8 cellular contexts compared by ENCODE assay signal in the genomic region with DNA sequence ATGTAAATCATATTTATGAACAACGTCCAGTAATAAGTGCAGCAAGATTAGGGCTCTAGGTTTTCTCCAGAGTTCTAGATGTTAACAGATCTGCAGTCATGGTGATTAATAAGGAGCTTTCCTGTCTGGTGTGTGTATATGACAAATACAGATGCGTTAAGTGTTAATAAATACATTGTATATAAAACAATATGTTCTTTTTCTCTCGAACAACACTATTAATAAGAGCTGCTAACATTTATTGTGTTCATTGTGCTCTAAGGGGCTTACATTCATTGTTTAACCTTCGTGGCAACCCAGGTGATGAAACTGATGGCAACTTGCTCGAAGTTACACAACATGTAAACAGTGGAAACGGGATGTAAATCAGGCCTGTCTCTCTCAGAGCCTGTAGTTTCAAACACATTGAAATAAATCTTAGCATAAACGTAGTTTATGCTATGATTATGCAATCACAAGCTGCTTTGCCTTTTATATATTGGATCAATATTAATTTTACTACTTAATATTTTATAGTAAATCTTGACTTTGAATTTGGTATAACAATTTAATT. TPM values are rescaled to one million over a fixed set of nuclear protein-coding genes. Genes with fewer than 3 reads are reported as not detected.
DNase-seq lines count a peak whose midpoint lies in the region; ATAC-seq, FAIRE-seq and TF ChIP-seq lines count a peak whose summit lies in the region.

No MANE protein-coding gene starts in this region.

- ATAC-seq in CD4-positive, CD25-positive, alpha-beta regulatory T cell (ENCODE audit: low read depth in 2 of 2), result no peak

- H3K27ac Mint-ChIP-seq in CD4-positive, CD25-positive, alpha-beta regulatory T cell, result no peak overlapping the region

- DNase-seq in CD4-positive, CD25-positive, alpha-beta regulatory T cell, result no peak
- DNase-seq in LNCaP clone FGC (ENCODE audit: low read depth), result no peak
- DNase-seq in bronchial epithelial cell (ENCODE audit: low read depth), result peak; percentile 45
- DNase-seq in NCI-H2227 (lab: John Stamatoyannopoulos, UW; ENCODE audit: unreplicated experiment), result no peak
- DNase-seq in NCI-H2196 treated with DMSO at 0.1 percent for 48 hours (lab: John Stamatoyannopoulos, UW; ENCODE audit: unreplicated experiment), result no peak
- no peak for DNase-seq in D721Med (ENCODE audit: insufficient read length, low spot score)
- DNase-seq in RCC 7860 (ENCODE audit: low spot score), result no peak

- H3K27ac ChIP-seq in CD4-positive, CD25-positive, alpha-beta regulatory T cell (ENCODE audit: insufficient read depth, low read length, poor library complexity, severe bottlenecking), result no peak overlapping the region
- H3K27ac ChIP-seq in muscle layer of duodenum (ENCODE audit: low read length), result no peak overlapping the region

- peak overlapping the region in 3 of 4 donors; percentile 72 to 77 (median 77) for H3K4me3 Mint-ChIP-seq in CD4-positive, CD25-positive, alpha-beta regulatory T cell

- peaks cover 0 to 8% (median 2%) of the 10 kb centered on the region in 4 donors for H3K4me1 Mint-ChIP-seq in CD4-positive, CD25-positive, alpha-beta regulatory T cell

- H3K9me3 Mint-ChIP-seq in CD4-positive, CD25-positive, alpha-beta regulatory T cell, result peaks cover 0 to 1% (median 0%) of the 10 kb centered on the region in 7 donors

- H3K9me3 ChIP-seq in CD4-positive, CD25-positive, alpha-beta regulatory T cell (ENCODE audit: control insufficient read depth in 2 of 2, low read length in 2 of 2), result no peaks in the 10 kb centered on the region
- H3K9me3 ChIP-seq in muscle layer of duodenum (ENCODE audit: control insufficient read depth in 1 of 2, low read length in 2 of 2), result no peaks in the 10 kb centered on the region

- peaks cover 12% of the 10 kb centered on the region for H3K4me1 ChIP-seq in CD4-positive, CD25-positive, alpha-beta regulatory T cell (ENCODE audit: control insufficient read depth, insufficient read depth, low read length, poor library complexity, severe bottlenecking)
- peaks cover 0 to 13% of the 10 kb centered on the region in 2 donors for H3K4me1 ChIP-seq in muscle layer of duodenum (ENCODE audit: control insufficient read depth in 1 of 2, insufficient read depth in 2 of 2, low read length in 2 of 2)

- peaks cover 63% of the 10 kb centered on the region for H3K27me3 Mint-ChIP-seq in CD4-positive, CD25-positive, alpha-beta regulatory T cell

- TF ChIP-seq CTCF in LNCaP clone FGC (IDR thresholded peaks at IDR 0.05; ENCODE audit: control insufficient read depth, extremely low read depth, insufficient read depth), result no peak
- no peak for TF ChIP-seq CTCF in bronchial epithelial cell (IDR thresholded peaks at IDR 0.05; ENCODE audit: insufficient read depth, low read length, severe bottlenecking)
- TF ChIP-seq CTCF in D721Med (IDR thresholded peaks at IDR 0.05; ENCODE audit: insufficient read depth, missing control alignments), result no peak

- H3K4me3 ChIP-seq in CD4-positive, CD25-positive, alpha-beta regulatory T cell (ENCODE audit: low read depth, low read length), result no peak overlapping the region
- peak overlapping the region; percentile 96 for H3K4me3 ChIP-seq in LNCaP clone FGC (ENCODE audit: low read depth, low read length)
- peak overlapping the region; percentile 53 for H3K4me3 ChIP-seq in bronchial epithelial cell (ENCODE audit: low read depth, low read length)
- peak overlapping the region; percentile 77 to 93 for H3K4me3 ChIP-seq in muscle layer of duodenum (ENCODE audit: low read depth in 1 of 2, low read length in 2 of 2)

- FAIRE-seq in bronchial epithelial cell (lab: Jason Lieb, UNC), result no peak
- no peak for FAIRE-seq in D721Med (lab: Jason Lieb, UNC)
- FAIRE-seq in RCC 7860 (lab: Jason Lieb, UNC), result no peak

- no peaks in the 10 kb centered on the region for H3K36me3 ChIP-seq in CD4-positive, CD25-positive, alpha-beta regulatory T cell (ENCODE audit: control insufficient read depth, insufficient read depth, low read length)
- no peaks in the 10 kb centered on the region for H3K36me3 ChIP-seq in bronchial epithelial cell (ENCODE audit: control insufficient read depth, insufficient read depth, low read length)
- no peaks in the 10 kb centered on the region for H3K36me3 ChIP-seq in muscle layer of duodenum (ENCODE audit: control insufficient read depth in 1 of 2, insufficient read depth in 2 of 2, low read length in 2 of 2)

- H3K27me3 ChIP-seq in CD4-positive, CD25-positive, alpha-beta regulatory T cell (ENCODE audit: control insufficient read depth, insufficient read depth, low read length), result peaks cover 20% of the 10 kb centered on the region
- no peaks in the 10 kb centered on the region for H3K27me3 ChIP-seq in bronchial epithelial cell (ENCODE audit: control insufficient read depth, insufficient read depth, low read length)
- no peaks in the 10 kb centered on the region for H3K27me3 ChIP-seq in muscle layer of duodenum (ENCODE audit: low read depth, low read length)

- no peaks in the 10 kb centered on the region for H3K36me3 Mint-ChIP-seq in CD4-positive, CD25-positive, alpha-beta regulatory T cell

RNA-seq across cellular contexts. Expression of a gene that starts 0.5 kb away (rescaled TPM):
- total RNA-seq in CD4-positive, CD25-positive, alpha-beta regulatory T cell, result not detected
- polyA plus RNA-seq in CD4-positive, CD25-positive, alpha-beta regulatory T cell, result not detected
- 53.1 and 78.5 TPM in 2 replicates for total RNA-seq in bronchial epithelial cell

RNA-seq across cellular contexts. Expression of a gene that starts 54.5 kb away (rescaled TPM):
- total RNA-seq in CD4-positive, CD25-positive, alpha-beta regulatory T cell, result 9.5 TPM
- polyA plus RNA-seq in CD4-positive, CD25-positive, alpha-beta regulatory T cell, result 10 to 100 TPM; 22.1 to 34.1 (median 29.4) TPM
- 61.9 and 81.0 TPM in 2 replicates for total RNA-seq in bronchial epithelial cell

Comparison
In these comparisons a context has a peak if more than half of its experiments do, and no peak if none do; other contexts are left out.
1. RNA of a gene that starts 0.5 kb away (total RNA-seq): 53.1 to 78.5 TPM in bronchial epithelial cell; not detected in CD4-positive, CD25-positive, alpha-beta regulatory T cell (single experiment); every median in the first group is over 10 times any median in the second.